Comparison of ENCODE assay signal across 8 cellular contexts in genomic region chr20:29327600-29328420, GRCh38.
DNase-seq lines count a peak whose midpoint lies in the region; ATAC-seq, FAIRE-seq and TF ChIP-seq lines count a peak whose summit lies in the region.
"Not testable (repeated sequence)": the region's sequence is repeated elsewhere in the genome, so short reads cannot be mapped to it uniquely, and the experiment has no call there.

No MANE protein-coding gene starts in this region.

- H3K9me3 ChIP-seq in SK-N-SH = not testable (repeated sequence)
- peaks cover 53% of the 10 kb centered on the region for H3K9me3 ChIP-seq in HepG2 (ENCODE audit: low read length)

- not testable (repeated sequence) for H3K27ac Mint-ChIP-seq in activated CD8-positive, alpha-beta memory T cell treated with anti-CD3 and anti-CD28 coated beads, Interleukin-2, amount 10 ng/mL, durations not matched to agents 7 days and 5 days; stimulated activated naive CD8-positive, alpha-beta T cell treated with anti-CD3 and anti-CD28 coated beads, Interleukin-15, amount 100 ng/mL, for 72 hours

- not testable (repeated sequence) for H4K20me1 ChIP-seq in SK-N-SH (ENCODE audit: insufficient read depth); HepG2 (ENCODE audit: insufficient read depth, low read length)

- not testable (repeated sequence) for H3K9me2 ChIP-seq in SK-N-SH

- DNase-seq in COLO829 (ENCODE audit: low spot score) (peak; percentile 39), HT-29 (ENCODE audit: low spot score) (peak; percentile 38), NCI-H2171 (lab: John Stamatoyannopoulos, UW) (peak; percentile 2), SK-N-SH (peak; percentile 58), T47D (ENCODE audit: low read depth in 1 of 2, low spot score in 1 of 2) (peak; percentile 37 to 88)
- DNase-seq in activated CD8-positive, alpha-beta memory T cell treated with anti-CD3 and anti-CD28 coated beads, Interleukin-2, amount 10 ng/mL, durations not matched to agents 7 days and 5 days = peak; percentile 60
- not testable (repeated sequence) for DNase-seq in HepG2 (ENCODE audit: low spot score)
- DNase-seq in stimulated activated naive CD8-positive, alpha-beta T cell treated with anti-CD3 and anti-CD28 coated beads, Interleukin-15, amount 100 ng/mL, for 72 hours = peak; percentile 31 to 77

- not testable (repeated sequence) for TF ChIP-seq EP300 in SK-N-SH (IDR thresholded peaks at IDR 0.05; ENCODE audit: borderline replicate concordance in 1 of 2, low read depth in 1 of 2, low read length in 1 of 2); HepG2 (IDR thresholded peaks at IDR 0.05; ENCODE audit: low read depth in 2 of 2, low read length in 2 of 2); HepG2 (CRISPR knock-in tag; IDR thresholded peaks at IDR 0.05; ENCODE audit: borderline replicate concordance)

- not testable (repeated sequence) for H3K36me3 ChIP-seq in SK-N-SH (replicated peaks in 1 of 2; ENCODE audit: control insufficient read depth in 1 of 2, insufficient read depth in 2 of 2, low read length in 1 of 2); HepG2 (replicated peaks in 1 of 2; ENCODE audit: control insufficient read depth in 1 of 2, insufficient read depth in 2 of 2, low read length in 2 of 2)

- peaks cover 11% of the 10 kb centered on the region for H3K27me3 Mint-ChIP-seq in activated CD8-positive, alpha-beta memory T cell treated with anti-CD3 and anti-CD28 coated beads, Interleukin-2, amount 10 ng/mL, durations not matched to agents 7 days and 5 days
- not testable (repeated sequence) for H3K27me3 Mint-ChIP-seq in stimulated activated naive CD8-positive, alpha-beta T cell treated with anti-CD3 and anti-CD28 coated beads, Interleukin-15, amount 100 ng/mL, for 72 hours

- CTCF ChIA-PET in SK-N-SH (lab: Yijun Ruan, JAX) = interaction anchor here (0.7 to 1.6 kb wide), 4 partner anchors 993 to 1029 kb away, joined by 3 to 6 read pairs (median 3); no protein-coding TSS in a partner anchor
- CTCF ChIA-PET in activated CD8-positive, alpha-beta memory T cell treated with anti-CD3 and anti-CD28 coated beads, Interleukin-2, amount 10 ng/mL, durations not matched to agents 7 days and 5 days (lab: Charles Lee) = interaction anchor here (1.0 to 1.3 kb wide), 2 partner anchors 1022 to 1023 kb away, joined by 3 read pairs; no protein-coding TSS in a partner anchor
- CTCF ChIA-PET in HepG2 (lab: Yijun Ruan, JAX; ENCODE audit: low intra/inter-chr PET ratio, low total read pairs) = not testable (repeated sequence)

- not testable (repeated sequence) for FAIRE-seq in HepG2 (lab: Jason Lieb, UNC)

- H3K4me2 ChIP-seq in SK-N-SH = peak overlapping the region; percentile 66
- 0 out of 2 replicates have a peak overlapping the region, but pooled peaks have one; percentile 12 for H3K4me2 ChIP-seq in HepG2 (ENCODE audit: low read depth, low read length)

- H3K4me1 ChIP-seq in SK-N-SH (ENCODE audit: control insufficient read depth in 1 of 2, insufficient read depth in 2 of 2, low read depth in 1 of 2, low read length in 1 of 2); HepG2 (ENCODE audit: insufficient read depth, low read length): not testable (repeated sequence)

- TF ChIP-seq RAD21 in SK-N-SH (IDR thresholded peaks at IDR 0.05; ENCODE audit: low read length) (peak; percentile 60), HepG2 (CRISPR knock-in tag; IDR thresholded peaks at IDR 0.05) (peak; percentile 60)

- not testable (repeated sequence) for H3K27ac ChIP-seq in SK-N-SH (ENCODE audit: low read depth in 2 of 2, low read length in 1 of 2); HepG2 (ENCODE audit: extremely low read length, insufficient read depth, low read length)

- not testable (repeated sequence) for H3K4me1 Mint-ChIP-seq in activated CD8-positive, alpha-beta memory T cell treated with anti-CD3 and anti-CD28 coated beads, Interleukin-2, amount 10 ng/mL, durations not matched to agents 7 days and 5 days; stimulated activated naive CD8-positive, alpha-beta T cell treated with anti-CD3 and anti-CD28 coated beads, Interleukin-15, amount 100 ng/mL, for 72 hours

- BruUV-seq in HepG2 (replicated peaks; lab: Mats Ljungman, UMichigan) = not testable (repeated sequence)

- TF ChIP-seq CTCF in SK-N-SH (IDR thresholded peaks at IDR 0.05) (peak; percentile 65), HepG2 (CRISPR knock-in tag; IDR thresholded peaks at IDR 0.05) (peak; percentile 53)

- intact Hi-C loops in HepG2 (cut with micrococcal nuclease; ENCODE audit: unreplicated experiment) = loop anchor here (5.0 kb wide), 1 partner anchor 1029 kb away; no protein-coding TSS in a partner anchor

- H3K79me2 ChIP-seq in SK-N-SH (ENCODE audit: insufficient read depth); HepG2 (ENCODE audit: insufficient read depth, low read length): not testable (repeated sequence)

- H3K4me3 ChIP-seq in SK-N-SH (ENCODE audit: low read depth in 2 of 2, low read length in 1 of 2) = peak overlapping the region; percentile 27 to 55
- not testable (repeated sequence) for H3K4me3 ChIP-seq in HepG2 (replicated peaks in 1 of 3; ENCODE audit: insufficient read depth in 1 of 3, low read depth in 2 of 3, low read length in 3 of 3)

- not testable (repeated sequence) for H3K9ac ChIP-seq in SK-N-SH; HepG2 (ENCODE audit: insufficient read depth, low read depth, low read length)

- not testable (repeated sequence) for H3F3A ChIP-seq in SK-N-SH (replicated peaks; ENCODE audit: insufficient read depth)

- POLR2A ChIA-PET in SK-N-SH (lab: Yijun Ruan, JAX); HepG2 (lab: Yijun Ruan, JAX): not testable (repeated sequence)

- WGBS in SK-N-SH (ENCODE audit: low lambda C conversion rate) = 7% methylated on average over 28 of the region's 33 CpGs
- 17% methylated on average over 33 of the region's 33 CpGs for WGBS in HepG2 (ENCODE audit: low lambda C conversion rate)

- in situ Hi-C loops in T47D (cut with HindIII; ENCODE audit: low pct_unique_long_range_greater_than_20kb, low sequenced_read_pairs); HepG2 (cut with HindIII; ENCODE audit: extremely low pct_ligation_motif_present, low pct_unique_long_range_greater_than_20kb): not testable (repeated sequence)

- not testable (repeated sequence) for H3K36me3 Mint-ChIP-seq in activated CD8-positive, alpha-beta memory T cell treated with anti-CD3 and anti-CD28 coated beads, Interleukin-2, amount 10 ng/mL, durations not matched to agents 7 days and 5 days

- ATAC-seq in activated CD8-positive, alpha-beta memory T cell treated with anti-CD3 and anti-CD28 coated beads, Interleukin-2, amount 10 ng/mL, durations not matched to agents 7 days and 5 days = not testable (repeated sequence)
- peak; percentile 78 for ATAC-seq in HepG2
- ATAC-seq in stimulated activated naive CD8-positive, alpha-beta T cell treated with anti-CD3 and anti-CD28 coated beads, Interleukin-15, amount 100 ng/mL, for 72 hours = peak; percentile 72

- TF ChIP-seq POLR2A in HepG2 (IDR thresholded peaks at IDR 0.05; ENCODE audit: insufficient read depth in 1 of 2, low read depth in 2 of 2, low read length in 2 of 2) = not testable (repeated sequence)

- not testable (repeated sequence) for H3K27me3 ChIP-seq in SK-N-SH (ENCODE audit: insufficient read depth); HepG2 (ENCODE audit: control insufficient read depth in 1 of 2, insufficient read depth in 2 of 2, low read length in 2 of 2)

- peak overlapping the region; percentile 41; the same call in 1 of the 2 replicates for H2AFZ ChIP-seq in SK-N-SH (ENCODE audit: low read depth)
- H2AFZ ChIP-seq in HepG2 (ENCODE audit: low read length) = not testable (repeated sequence)

- peaks cover 30% of the 10 kb centered on the region for H3K9me3 Mint-ChIP-seq in activated CD8-positive, alpha-beta memory T cell treated with anti-CD3 and anti-CD28 coated beads, Interleukin-2, amount 10 ng/mL, durations not matched to agents 7 days and 5 days (ENCODE audit: low read depth)
- peaks cover 30 to 47% of the 10 kb centered on the region in 2 donors for H3K9me3 Mint-ChIP-seq in stimulated activated naive CD8-positive, alpha-beta T cell treated with anti-CD3 and anti-CD28 coated beads, Interleukin-15, amount 100 ng/mL, for 72 hours

- not testable (repeated sequence) for H3K4me3 Mint-ChIP-seq in activated CD8-positive, alpha-beta memory T cell treated with anti-CD3 and anti-CD28 coated beads, Interleukin-2, amount 10 ng/mL, durations not matched to agents 7 days and 5 days
- peak overlapping the region in 1 of 2 donors; percentile 46 for H3K4me3 Mint-ChIP-seq in stimulated activated naive CD8-positive, alpha-beta T cell treated with anti-CD3 and anti-CD28 coated beads, Interleukin-15, amount 100 ng/mL, for 72 hours

TF ChIP-seq in SK-N-SH, 30 proteins besides CTCF, POLR2A, EP300 and RAD21 (continues in another document):
- TF ChIP-seq SMC3 (IDR thresholded peaks at IDR 0.05; ENCODE audit: low read depth, low read length) = peak; percentile 48

TF ChIP-seq in HepG2, 621 proteins besides CTCF, POLR2A, EP300 and RAD21:
- TF ChIP-seq, protein P1, sequence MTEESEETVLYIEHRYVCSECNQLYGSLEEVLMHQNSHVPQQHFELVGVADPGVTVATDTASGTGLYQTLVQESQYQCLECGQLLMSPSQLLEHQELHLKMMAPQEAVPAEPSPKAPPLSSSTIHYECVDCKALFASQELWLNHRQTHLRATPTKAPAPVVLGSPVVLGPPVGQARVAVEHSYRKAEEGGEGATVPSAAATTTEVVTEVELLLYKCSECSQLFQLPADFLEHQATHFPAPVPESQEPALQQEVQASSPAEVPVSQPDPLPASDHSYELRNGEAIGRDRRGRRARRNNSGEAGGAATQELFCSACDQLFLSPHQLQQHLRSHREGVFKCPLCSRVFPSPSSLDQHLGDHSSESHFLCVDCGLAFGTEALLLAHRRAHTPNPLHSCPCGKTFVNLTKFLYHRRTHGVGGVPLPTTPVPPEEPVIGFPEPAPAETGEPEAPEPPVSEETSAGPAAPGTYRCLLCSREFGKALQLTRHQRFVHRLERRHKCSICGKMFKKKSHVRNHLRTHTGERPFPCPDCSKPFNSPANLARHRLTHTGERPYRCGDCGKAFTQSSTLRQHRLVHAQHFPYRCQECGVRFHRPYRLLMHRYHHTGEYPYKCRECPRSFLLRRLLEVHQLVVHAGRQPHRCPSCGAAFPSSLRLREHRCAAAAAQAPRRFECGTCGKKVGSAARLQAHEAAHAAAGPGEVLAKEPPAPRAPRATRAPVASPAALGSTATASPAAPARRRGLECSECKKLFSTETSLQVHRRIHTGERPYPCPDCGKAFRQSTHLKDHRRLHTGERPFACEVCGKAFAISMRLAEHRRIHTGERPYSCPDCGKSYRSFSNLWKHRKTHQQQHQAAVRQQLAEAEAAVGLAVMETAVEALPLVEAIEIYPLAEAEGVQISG (CRISPR knock-in tag; IDR thresholded peaks at IDR 0.05) = peak; percentile 39; the same call in 1 of the 2 replicates
- TF ChIP-seq CHD2 (IDR thresholded peaks at IDR 0.05; ENCODE audit: low read depth, low read length) (0 out of 2 replicates have a peak, but pooled peaks have one; percentile 49), STAG1 (CRISPR knock-in tag; IDR thresholded peaks at IDR 0.05) (peak; percentile 59), FOSL2 (CRISPR knock-in tag; IDR thresholded peaks at IDR 0.05) (peak; percentile 32; the same call in 1 of the 2 replicates)
TF ChIP-seq in HepG2: peak in this region for 4; not testable (repeated sequence) for 617.
